1 cellular context compared by ENCODE assay signal in the genomic region with DNA sequence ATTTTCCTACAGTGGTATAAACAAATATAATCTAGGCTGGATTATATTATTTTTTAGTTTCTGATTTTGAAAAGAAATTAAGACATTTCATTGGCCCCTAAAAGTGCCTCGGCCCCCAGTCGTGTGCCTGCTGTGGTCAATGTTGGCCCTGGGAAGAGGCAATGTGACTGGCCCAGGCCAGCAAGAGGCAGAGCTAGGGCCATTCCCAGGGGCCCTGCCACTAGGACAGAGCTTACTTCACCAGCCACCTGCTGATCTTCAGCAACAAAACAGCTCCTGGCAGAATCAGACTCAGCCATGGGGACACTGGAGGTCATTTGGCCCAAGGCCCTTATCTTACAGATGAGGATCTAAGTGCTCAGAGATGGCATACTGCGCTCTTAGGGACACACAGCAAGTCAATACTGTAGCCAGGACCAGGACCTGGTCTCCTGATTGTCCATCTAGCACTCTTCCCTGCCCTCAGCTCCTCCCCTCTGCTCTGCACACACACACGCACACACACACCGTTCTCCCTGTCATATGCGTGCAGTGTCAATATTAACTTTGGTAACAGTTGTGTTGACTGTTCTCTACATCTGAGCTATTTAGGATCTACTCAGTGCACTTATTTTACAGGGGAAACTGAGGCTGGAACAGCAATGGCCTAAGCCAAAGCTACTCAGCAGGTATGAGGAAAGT.
A peak's percentile ranks its signal among the peaks of the same experiment; 100 is the strongest.
TF ChIP-seq lines count a peak whose summit lies in the region.

No MANE protein-coding gene starts in this region.

TF ChIP-seq in HepG2, 621 proteins besides CTCF, POLR2A, EP300 and RAD21 (continued from another document and continues in another):
- TF ChIP-seq, protein P1, sequence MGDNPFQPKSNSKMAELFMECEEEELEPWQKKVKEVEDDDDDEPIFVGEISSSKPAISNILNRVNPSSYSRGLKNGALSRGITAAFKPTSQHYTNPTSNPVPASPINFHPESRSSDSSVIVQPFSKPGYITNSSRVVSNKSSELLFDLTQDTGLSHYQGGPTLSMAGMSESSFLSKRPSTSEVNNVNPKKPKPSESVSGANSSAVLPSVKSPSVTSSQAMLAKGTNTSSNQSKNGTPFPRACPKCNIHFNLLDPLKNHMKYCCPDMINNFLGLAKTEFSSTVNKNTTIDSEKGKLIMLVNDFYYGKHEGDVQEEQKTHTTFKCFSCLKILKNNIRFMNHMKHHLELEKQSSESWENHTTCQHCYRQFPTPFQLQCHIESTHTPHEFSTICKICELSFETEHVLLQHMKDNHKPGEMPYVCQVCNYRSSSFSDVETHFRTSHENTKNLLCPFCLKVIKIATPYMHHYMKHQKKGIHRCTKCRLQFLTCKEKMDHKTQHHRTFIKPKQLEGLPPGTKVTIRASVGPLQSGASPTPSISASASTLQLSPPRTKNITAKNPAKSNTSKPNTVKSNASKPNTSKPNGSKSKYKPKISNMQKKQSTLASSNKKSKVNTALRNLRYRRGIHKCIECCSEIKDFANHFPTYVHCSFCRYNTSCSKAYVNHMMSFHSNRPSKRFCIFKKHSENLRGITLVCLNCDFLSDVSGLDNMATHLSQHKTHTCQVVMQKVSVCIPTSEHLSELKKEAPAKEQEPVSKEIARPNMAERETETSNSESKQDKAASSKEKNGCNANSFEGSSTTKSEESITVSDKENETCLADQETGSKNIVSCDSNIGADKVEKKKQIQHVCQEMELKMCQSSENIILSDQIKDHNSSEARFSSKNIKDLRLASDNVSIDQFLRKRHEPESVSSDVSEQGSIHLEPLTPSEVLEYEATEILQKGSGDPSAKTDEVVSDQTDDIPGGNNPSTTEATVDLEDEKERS (CRISPR knock-in tag; IDR thresholded peaks at IDR 0.05) = no peak
- TF ChIP-seq SOX5 (CRISPR knock-in tag; IDR thresholded peaks at IDR 0.05; ENCODE audit: borderline replicate concordance) (no peak), ZNF768 (CRISPR knock-in tag; IDR thresholded peaks at IDR 0.05) (peak; percentile 94), KMT2B (CRISPR knock-in tag; IDR thresholded peaks at IDR 0.05) (no peak), DNMT3B (CRISPR knock-in tag; conservative IDR thresholded peaks at IDR 0.05) (no peak), NFKB2 (CRISPR knock-in tag; IDR thresholded peaks at IDR 0.05; ENCODE audit: borderline replicate concordance) (no peak), SMARCC2 (IDR thresholded peaks at IDR 0.05) (no peak), ZNF564 (CRISPR knock-in tag; IDR thresholded peaks at IDR 0.05) (no peak), ZNF746 (CRISPR knock-in tag; IDR thresholded peaks at IDR 0.05) (no peak), ZNF570 (CRISPR knock-in tag; IDR thresholded peaks at IDR 0.05; ENCODE audit: borderline replicate concordance) (no peak), ZNF44 (CRISPR knock-in tag; IDR thresholded peaks at IDR 0.05) (no peak), ZNF121 (CRISPR knock-in tag; IDR thresholded peaks at IDR 0.05) (no peak), JUND (CRISPR knock-in tag; IDR thresholded peaks at IDR 0.05) (0 out of 2 replicates have a peak, but pooled peaks have one; percentile 32), MXD4 (CRISPR knock-in tag; IDR thresholded peaks at IDR 0.05) (no peak), TEAD3 (CRISPR knock-in tag; optimal IDR thresholded peaks at IDR 0.05; ENCODE audit: borderline replicate concordance) (peak; percentile 20), ZNF879 (CRISPR knock-in tag; IDR thresholded peaks at IDR 0.05) (no peak), ZBTB7A (CRISPR knock-in tag; IDR thresholded peaks at IDR 0.05) (no peak), ZNF781 (CRISPR knock-in tag; IDR thresholded peaks at IDR 0.05; ENCODE audit: borderline replicate concordance, not compliant biosample characterization) (no peak), CREB1 (IDR thresholded peaks at IDR 0.05) (no peak), CREB1 (CRISPR knock-in tag; IDR thresholded peaks at IDR 0.05) (peak; percentile 38; the same call in 1 of the 2 replicates), ASH2L (IDR thresholded peaks at IDR 0.05; ENCODE audit: insufficient read length, low read depth, low read length) (no peak), CBX1 (IDR thresholded peaks at IDR 0.05; ENCODE audit: low read depth) (peak; percentile 57), ZNF850 (CRISPR knock-in tag; conservative IDR thresholded peaks at IDR 0.05) (no peak), FOXK1 (CRISPR knock-in tag; IDR thresholded peaks at IDR 0.05; ENCODE audit: borderline replicate concordance, low read depth) (0 out of 2 replicates have a peak, but pooled peaks have one; percentile 18), ZKSCAN8 (CRISPR knock-in tag; IDR thresholded peaks at IDR 0.05; ENCODE audit: borderline replicate concordance) (no peak), NFKBIZ (CRISPR knock-in tag; IDR thresholded peaks at IDR 0.05) (no peak), DMAP1 (CRISPR knock-in tag; IDR thresholded peaks at IDR 0.05) (no peak), ZNF556 (CRISPR knock-in tag; IDR thresholded peaks at IDR 0.05; ENCODE audit: borderline replicate concordance) (no peak), KLF12 (CRISPR knock-in tag; IDR thresholded peaks at IDR 0.05; ENCODE audit: borderline replicate concordance) (no peak), SRSF1 (optimal IDR thresholded peaks at IDR 0.05; ENCODE audit: low read depth, low read length) (no peak), ISL2 (CRISPR knock-in tag; IDR thresholded peaks at IDR 0.05) (no peak), SP5 (CRISPR knock-in tag; IDR thresholded peaks at IDR 0.05; ENCODE audit: borderline replicate concordance, low read depth) (peak; percentile 83)
- TF ChIP-seq, protein P2, sequence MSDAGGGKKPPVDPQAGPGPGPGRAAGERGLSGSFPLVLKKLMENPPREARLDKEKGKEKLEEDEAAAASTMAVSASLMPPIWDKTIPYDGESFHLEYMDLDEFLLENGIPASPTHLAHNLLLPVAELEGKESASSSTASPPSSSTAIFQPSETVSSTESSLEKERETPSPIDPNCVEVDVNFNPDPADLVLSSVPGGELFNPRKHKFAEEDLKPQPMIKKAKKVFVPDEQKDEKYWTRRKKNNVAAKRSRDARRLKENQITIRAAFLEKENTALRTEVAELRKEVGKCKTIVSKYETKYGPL (CRISPR knock-in tag; IDR thresholded peaks at IDR 0.05) = no peak
- TF ChIP-seq, protein P3, sequence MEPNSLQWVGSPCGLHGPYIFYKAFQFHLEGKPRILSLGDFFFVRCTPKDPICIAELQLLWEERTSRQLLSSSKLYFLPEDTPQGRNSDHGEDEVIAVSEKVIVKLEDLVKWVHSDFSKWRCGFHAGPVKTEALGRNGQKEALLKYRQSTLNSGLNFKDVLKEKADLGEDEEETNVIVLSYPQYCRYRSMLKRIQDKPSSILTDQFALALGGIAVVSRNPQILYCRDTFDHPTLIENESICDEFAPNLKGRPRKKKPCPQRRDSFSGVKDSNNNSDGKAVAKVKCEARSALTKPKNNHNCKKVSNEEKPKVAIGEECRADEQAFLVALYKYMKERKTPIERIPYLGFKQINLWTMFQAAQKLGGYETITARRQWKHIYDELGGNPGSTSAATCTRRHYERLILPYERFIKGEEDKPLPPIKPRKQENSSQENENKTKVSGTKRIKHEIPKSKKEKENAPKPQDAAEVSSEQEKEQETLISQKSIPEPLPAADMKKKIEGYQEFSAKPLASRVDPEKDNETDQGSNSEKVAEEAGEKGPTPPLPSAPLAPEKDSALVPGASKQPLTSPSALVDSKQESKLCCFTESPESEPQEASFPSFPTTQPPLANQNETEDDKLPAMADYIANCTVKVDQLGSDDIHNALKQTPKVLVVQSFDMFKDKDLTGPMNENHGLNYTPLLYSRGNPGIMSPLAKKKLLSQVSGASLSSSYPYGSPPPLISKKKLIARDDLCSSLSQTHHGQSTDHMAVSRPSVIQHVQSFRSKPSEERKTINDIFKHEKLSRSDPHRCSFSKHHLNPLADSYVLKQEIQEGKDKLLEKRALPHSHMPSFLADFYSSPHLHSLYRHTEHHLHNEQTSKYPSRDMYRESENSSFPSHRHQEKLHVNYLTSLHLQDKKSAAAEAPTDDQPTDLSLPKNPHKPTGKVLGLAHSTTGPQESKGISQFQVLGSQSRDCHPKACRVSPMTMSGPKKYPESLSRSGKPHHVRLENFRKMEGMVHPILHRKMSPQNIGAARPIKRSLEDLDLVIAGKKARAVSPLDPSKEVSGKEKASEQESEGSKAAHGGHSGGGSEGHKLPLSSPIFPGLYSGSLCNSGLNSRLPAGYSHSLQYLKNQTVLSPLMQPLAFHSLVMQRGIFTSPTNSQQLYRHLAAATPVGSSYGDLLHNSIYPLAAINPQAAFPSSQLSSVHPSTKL (CRISPR knock-in tag; IDR thresholded peaks at IDR 0.05) = peak; percentile 62
- TF ChIP-seq, protein P4, sequence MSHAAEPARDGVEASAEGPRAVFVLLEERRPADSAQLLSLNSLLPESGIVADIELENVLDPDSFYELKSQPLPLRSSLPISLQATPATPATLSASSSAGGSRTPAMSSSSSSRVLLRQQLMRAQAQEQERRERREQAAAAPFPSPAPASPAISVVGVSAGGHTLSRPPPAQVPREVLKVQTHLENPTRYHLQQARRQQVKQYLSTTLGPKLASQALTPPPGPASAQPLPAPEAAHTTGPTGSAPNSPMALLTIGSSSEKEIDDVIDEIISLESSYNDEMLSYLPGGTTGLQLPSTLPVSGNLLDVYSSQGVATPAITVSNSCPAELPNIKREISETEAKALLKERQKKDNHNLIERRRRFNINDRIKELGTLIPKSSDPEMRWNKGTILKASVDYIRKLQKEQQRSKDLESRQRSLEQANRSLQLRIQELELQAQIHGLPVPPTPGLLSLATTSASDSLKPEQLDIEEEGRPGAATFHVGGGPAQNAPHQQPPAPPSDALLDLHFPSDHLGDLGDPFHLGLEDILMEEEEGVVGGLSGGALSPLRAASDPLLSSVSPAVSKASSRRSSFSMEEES (CRISPR knock-in tag; IDR thresholded peaks at IDR 0.05) = peak; percentile 71
- TF ChIP-seq, protein P5, sequence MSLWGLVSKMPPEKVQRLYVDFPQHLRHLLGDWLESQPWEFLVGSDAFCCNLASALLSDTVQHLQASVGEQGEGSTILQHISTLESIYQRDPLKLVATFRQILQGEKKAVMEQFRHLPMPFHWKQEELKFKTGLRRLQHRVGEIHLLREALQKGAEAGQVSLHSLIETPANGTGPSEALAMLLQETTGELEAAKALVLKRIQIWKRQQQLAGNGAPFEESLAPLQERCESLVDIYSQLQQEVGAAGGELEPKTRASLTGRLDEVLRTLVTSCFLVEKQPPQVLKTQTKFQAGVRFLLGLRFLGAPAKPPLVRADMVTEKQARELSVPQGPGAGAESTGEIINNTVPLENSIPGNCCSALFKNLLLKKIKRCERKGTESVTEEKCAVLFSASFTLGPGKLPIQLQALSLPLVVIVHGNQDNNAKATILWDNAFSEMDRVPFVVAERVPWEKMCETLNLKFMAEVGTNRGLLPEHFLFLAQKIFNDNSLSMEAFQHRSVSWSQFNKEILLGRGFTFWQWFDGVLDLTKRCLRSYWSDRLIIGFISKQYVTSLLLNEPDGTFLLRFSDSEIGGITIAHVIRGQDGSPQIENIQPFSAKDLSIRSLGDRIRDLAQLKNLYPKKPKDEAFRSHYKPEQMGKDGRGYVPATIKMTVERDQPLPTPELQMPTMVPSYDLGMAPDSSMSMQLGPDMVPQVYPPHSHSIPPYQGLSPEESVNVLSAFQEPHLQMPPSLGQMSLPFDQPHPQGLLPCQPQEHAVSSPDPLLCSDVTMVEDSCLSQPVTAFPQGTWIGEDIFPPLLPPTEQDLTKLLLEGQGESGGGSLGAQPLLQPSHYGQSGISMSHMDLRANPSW (CRISPR knock-in tag; IDR thresholded peaks at IDR 0.05; ENCODE audit: borderline replicate concordance) = no peak
- TF ChIP-seq, protein P6, sequence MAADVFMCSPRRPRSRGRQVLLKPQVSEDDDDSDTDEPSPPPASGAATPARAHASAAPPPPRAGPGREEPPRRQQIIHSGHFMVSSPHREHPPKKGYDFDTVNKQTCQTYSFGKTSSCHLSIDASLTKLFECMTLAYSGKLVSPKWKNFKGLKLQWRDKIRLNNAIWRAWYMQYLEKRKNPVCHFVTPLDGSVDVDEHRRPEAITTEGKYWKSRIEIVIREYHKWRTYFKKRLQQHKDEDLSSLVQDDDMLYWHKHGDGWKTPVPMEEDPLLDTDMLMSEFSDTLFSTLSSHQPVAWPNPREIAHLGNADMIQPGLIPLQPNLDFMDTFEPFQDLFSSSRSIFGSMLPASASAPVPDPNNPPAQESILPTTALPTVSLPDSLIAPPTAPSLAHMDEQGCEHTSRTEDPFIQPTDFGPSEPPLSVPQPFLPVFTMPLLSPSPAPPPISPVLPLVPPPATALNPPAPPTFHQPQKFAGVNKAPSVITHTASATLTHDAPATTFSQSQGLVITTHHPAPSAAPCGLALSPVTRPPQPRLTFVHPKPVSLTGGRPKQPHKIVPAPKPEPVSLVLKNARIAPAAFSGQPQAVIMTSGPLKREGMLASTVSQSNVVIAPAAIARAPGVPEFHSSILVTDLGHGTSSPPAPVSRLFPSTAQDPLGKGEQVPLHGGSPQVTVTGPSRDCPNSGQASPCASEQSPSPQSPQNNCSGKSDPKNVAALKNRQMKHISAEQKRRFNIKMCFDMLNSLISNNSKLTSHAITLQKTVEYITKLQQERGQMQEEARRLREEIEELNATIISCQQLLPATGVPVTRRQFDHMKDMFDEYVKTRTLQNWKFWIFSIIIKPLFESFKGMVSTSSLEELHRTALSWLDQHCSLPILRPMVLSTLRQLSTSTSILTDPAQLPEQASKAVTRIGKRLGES (CRISPR knock-in tag; IDR thresholded peaks at IDR 0.05; ENCODE audit: borderline replicate concordance) = no peak
- TF ChIP-seq, protein P7, sequence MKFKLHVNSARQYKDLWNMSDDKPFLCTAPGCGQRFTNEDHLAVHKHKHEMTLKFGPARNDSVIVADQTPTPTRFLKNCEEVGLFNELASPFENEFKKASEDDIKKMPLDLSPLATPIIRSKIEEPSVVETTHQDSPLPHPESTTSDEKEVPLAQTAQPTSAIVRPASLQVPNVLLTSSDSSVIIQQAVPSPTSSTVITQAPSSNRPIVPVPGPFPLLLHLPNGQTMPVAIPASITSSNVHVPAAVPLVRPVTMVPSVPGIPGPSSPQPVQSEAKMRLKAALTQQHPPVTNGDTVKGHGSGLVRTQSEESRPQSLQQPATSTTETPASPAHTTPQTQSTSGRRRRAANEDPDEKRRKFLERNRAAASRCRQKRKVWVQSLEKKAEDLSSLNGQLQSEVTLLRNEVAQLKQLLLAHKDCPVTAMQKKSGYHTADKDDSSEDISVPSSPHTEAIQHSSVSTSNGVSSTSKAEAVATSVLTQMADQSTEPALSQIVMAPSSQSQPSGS (CRISPR knock-in tag; IDR thresholded peaks at IDR 0.05) = peak; percentile 36; the same call in 1 of the 2 replicates
- TF ChIP-seq, protein P8, sequence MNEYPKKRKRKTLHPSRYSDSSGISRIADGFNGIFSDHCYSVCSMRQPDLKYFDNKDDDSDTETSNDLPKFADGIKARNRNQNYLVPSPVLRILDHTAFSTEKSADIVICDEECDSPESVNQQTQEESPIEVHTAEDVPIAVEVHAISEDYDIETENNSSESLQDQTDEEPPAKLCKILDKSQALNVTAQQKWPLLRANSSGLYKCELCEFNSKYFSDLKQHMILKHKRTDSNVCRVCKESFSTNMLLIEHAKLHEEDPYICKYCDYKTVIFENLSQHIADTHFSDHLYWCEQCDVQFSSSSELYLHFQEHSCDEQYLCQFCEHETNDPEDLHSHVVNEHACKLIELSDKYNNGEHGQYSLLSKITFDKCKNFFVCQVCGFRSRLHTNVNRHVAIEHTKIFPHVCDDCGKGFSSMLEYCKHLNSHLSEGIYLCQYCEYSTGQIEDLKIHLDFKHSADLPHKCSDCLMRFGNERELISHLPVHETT (CRISPR knock-in tag; conservative IDR thresholded peaks at IDR 0.05) = no peak
